Comparison of ENCODE assay signal across 1 cellular context in the genomic region with DNA sequence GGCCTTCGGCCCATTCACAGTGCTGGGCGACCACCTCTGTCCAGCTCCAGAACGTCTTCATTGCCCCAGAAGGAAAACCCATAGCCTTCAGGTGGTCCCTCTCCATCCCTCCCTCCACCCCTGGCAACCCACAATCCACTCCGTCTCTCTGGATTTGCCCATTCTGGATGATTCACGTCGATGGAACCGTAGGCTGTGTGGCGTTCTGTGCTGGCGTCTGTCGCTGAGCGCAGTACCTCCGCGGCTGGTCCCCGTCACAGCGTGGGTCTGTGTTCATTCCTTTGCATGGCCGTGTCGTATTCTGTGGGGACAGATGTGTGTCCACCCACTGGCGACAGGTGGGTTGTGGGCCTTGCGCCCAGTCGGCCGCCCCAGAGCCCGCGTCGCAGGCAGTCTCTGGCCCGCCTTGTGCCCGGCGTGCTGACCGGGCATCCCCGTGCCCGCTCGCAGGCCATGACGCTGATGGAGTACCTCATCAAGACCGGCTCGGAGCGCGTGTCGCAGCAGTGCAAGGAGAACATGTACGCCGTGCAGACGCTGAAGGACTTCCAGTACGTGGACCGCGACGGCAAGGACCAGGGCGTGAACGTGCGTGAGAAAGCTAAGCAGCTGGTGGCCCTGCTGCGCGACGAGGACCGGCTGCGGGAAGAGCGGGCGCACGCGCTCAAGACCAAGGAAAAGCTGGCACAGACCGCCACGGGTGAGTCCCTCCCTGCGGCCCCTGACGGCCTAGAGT.
TF ChIP-seq lines count a peak whose summit lies in the region.

No MANE protein-coding gene starts in this region.

TF ChIP-seq in GM12878, 131 proteins besides CTCF, POLR2A, EP300 and RAD21:
- TF ChIP-seq RFX5 (IDR thresholded peaks at IDR 0.05; ENCODE audit: low read depth, low read length), result no peak
- TF ChIP-seq ZNF24 (IDR thresholded peaks at IDR 0.05), result no peak
- TF ChIP-seq, protein P1, sequence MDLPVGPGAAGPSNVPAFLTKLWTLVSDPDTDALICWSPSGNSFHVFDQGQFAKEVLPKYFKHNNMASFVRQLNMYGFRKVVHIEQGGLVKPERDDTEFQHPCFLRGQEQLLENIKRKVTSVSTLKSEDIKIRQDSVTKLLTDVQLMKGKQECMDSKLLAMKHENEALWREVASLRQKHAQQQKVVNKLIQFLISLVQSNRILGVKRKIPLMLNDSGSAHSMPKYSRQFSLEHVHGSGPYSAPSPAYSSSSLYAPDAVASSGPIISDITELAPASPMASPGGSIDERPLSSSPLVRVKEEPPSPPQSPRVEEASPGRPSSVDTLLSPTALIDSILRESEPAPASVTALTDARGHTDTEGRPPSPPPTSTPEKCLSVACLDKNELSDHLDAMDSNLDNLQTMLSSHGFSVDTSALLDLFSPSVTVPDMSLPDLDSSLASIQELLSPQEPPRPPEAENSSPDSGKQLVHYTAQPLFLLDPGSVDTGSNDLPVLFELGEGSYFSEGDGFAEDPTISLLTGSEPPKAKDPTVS (IDR thresholded peaks at IDR 0.05; ENCODE audit: low read depth, low read length), result no peak
- TF ChIP-seq NBN (IDR thresholded peaks at IDR 0.05), result no peak
- TF ChIP-seq STAT3 (IDR thresholded peaks at IDR 0.05; ENCODE audit: low read depth, low read length), result no peak
- TF ChIP-seq, protein P2, sequence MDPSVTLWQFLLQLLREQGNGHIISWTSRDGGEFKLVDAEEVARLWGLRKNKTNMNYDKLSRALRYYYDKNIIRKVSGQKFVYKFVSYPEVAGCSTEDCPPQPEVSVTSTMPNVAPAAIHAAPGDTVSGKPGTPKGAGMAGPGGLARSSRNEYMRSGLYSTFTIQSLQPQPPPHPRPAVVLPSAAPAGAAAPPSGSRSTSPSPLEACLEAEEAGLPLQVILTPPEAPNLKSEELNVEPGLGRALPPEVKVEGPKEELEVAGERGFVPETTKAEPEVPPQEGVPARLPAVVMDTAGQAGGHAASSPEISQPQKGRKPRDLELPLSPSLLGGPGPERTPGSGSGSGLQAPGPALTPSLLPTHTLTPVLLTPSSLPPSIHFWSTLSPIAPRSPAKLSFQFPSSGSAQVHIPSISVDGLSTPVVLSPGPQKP (IDR thresholded peaks at IDR 0.05; ENCODE audit: low read depth, low read length), result no peak
- TF ChIP-seq, protein P3, sequence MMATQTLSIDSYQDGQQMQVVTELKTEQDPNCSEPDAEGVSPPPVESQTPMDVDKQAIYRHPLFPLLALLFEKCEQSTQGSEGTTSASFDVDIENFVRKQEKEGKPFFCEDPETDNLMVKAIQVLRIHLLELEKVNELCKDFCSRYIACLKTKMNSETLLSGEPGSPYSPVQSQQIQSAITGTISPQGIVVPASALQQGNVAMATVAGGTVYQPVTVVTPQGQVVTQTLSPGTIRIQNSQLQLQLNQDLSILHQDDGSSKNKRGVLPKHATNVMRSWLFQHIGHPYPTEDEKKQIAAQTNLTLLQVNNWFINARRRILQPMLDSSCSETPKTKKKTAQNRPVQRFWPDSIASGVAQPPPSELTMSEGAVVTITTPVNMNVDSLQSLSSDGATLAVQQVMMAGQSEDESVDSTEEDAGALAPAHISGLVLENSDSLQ (IDR thresholded peaks at IDR 0.05), result no peak
- no peak for TF ChIP-seq MEF2A (IDR thresholded peaks at IDR 0.05; ENCODE audit: insufficient read depth, low read depth, low read length)
- no peak for TF ChIP-seq CBX5 (IDR thresholded peaks at IDR 0.05; ENCODE audit: low read depth)
- no peak for TF ChIP-seq SRF (IDR thresholded peaks at IDR 0.05; ENCODE audit: low read depth in 2 of 2, low read length in 2 of 2)
- no peak for TF ChIP-seq ZNF207 (IDR thresholded peaks at IDR 0.05; ENCODE audit: borderline replicate concordance)
- no peak for TF ChIP-seq CBX3 (IDR thresholded peaks at IDR 0.05; ENCODE audit: borderline replicate concordance, low read depth)
- TF ChIP-seq ETV6 (conservative IDR thresholded peaks at IDR 0.05 in 1 of 2, IDR thresholded peaks at IDR 0.05 in 1 of 2; ENCODE audit: borderline replicate concordance in 1 of 2, low read depth in 1 of 2), result no peak
- TF ChIP-seq BACH1 (IDR thresholded peaks at IDR 0.05; ENCODE audit: borderline replicate concordance), result no peak
- no peak for TF ChIP-seq MEF2B (IDR thresholded peaks at IDR 0.05; ENCODE audit: partially characterized antibody, poor library complexity, severe bottlenecking)
- TF ChIP-seq, protein P4, sequence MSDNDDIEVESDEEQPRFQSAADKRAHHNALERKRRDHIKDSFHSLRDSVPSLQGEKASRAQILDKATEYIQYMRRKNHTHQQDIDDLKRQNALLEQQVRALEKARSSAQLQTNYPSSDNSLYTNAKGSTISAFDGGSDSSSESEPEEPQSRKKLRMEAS (IDR thresholded peaks at IDR 0.05; ENCODE audit: low read depth, low read length), result no peak
- TF ChIP-seq ZNF274 (IDR thresholded peaks at IDR 0.05; ENCODE audit: insufficient read depth, insufficient read length), result no peak
- TF ChIP-seq HDAC2 (IDR thresholded peaks at IDR 0.05), result no peak
- TF ChIP-seq, protein P5, sequence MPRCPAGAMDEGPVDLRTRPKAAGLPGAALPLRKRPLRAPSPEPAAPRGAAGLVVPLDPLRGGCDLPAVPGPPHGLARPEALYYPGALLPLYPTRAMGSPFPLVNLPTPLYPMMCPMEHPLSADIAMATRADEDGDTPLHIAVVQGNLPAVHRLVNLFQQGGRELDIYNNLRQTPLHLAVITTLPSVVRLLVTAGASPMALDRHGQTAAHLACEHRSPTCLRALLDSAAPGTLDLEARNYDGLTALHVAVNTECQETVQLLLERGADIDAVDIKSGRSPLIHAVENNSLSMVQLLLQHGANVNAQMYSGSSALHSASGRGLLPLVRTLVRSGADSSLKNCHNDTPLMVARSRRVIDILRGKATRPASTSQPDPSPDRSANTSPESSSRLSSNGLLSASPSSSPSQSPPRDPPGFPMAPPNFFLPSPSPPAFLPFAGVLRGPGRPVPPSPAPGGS (IDR thresholded peaks at IDR 0.05; ENCODE audit: borderline replicate concordance, insufficient read depth, low read depth, low read length, poor library complexity, severe bottlenecking), result no peak
